9 cellular contexts compared by ENCODE assay signal in the genomic region with DNA sequence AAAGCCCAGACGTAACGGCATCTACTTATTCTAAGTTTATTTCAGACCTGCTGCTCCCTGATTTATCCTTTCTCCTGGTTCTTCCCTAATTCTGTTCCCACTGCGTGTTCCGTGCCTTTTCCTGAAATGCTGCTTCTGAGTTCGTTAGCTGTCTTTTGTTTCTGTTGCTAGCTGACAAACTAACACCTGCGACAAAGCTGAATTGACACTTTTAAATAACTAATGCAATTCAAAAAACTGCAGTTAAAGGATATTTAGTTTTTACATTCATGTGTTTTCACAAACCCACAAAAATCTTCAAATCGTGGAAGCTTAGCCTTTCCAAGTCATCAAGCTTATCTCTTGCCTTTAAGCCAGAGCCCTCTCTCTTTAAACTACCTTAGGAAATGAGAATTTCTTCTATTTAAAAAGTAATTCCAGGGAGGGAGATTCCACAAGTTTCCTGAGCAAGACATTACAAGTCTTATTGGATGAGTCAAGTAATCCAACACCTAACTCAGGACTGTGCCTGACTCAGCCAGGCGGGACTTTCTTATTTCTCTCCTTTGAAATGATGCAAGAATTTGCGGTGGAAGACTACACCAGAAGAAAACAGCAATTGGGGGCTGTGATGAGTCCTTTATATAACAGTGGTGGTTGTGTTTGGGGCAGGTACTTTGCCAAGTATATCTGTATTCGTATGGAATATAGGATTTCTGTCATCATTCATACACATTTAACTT. TPM values are rescaled to one million over a fixed set of nuclear protein-coding genes. Genes with fewer than 3 reads are reported as not detected.
DNase-seq lines count a peak whose midpoint lies in the region; ATAC-seq and TF ChIP-seq lines count a peak whose summit lies in the region.
"Had no signal": no experiment of that assay in that cellular context is flagged by ENCODE, and none has a peak within 500 bp of the region (broad histone marks: within the 10 kb centered on the region; RNA-seq: fewer than 3 reads in every experiment).

No MANE protein-coding gene starts in this region.

- no peaks in the 10 kb centered on the region for H3K36me3 Mint-ChIP-seq in activated CD8-positive, alpha-beta T cell treated with anti-CD3 and anti-CD28 coated beads for 36 hours (ENCODE audit: low read depth)

- no peak for TF ChIP-seq POLR2A in vagina (IDR thresholded peaks at IDR 0.05)

- no peak for DNase-seq in stimulated activated naive CD8-positive, alpha-beta T cell treated with anti-CD3 and anti-CD28 coated beads, Interleukin-15, Interleukin-2, amounts not matched to agents 100 U/mL and 50 U/mL, for 24 hours
- no peak for DNase-seq in stimulated activated naive CD8-positive, alpha-beta T cell treated with anti-CD3 and anti-CD28 coated beads, Interleukin-15, amount 100 ng/mL, for 72 hours
- peak; percentile 24 for DNase-seq in activated naive CD4-positive, alpha-beta T cell treated with anti-CD3 and anti-CD28 coated beads, Interleukin-2, amount 50 U/mL, for 16 hours
- peak; percentile 28 for DNase-seq in iPS-NIHi11 (ENCODE audit: low spot score)
- DNase-seq in vagina (ENCODE audit: extremely low spot score in 2 of 2), result peak in 1 of 2 donors; percentile 89
- no peak for DNase-seq in activated CD8-positive, alpha-beta T cell treated with anti-CD3 and anti-CD28 coated beads for 36 hours
- DNase-seq: GDM1 had no signal

- H3K27me3 ChIP-seq in vagina, result no peaks in the 10 kb centered on the region

- CTCF ChIA-PET in activated CD8-positive, alpha-beta T cell treated with anti-CD3 and anti-CD28 coated beads for 36 hours (lab: Charles Lee), result interaction anchor here (0.8 kb wide), 1 partner anchor 9 kb away, joined by 3 read pairs; no protein-coding TSS in a partner anchor

- ATAC-seq in stimulated activated naive CD8-positive, alpha-beta T cell treated with anti-CD3 and anti-CD28 coated beads, Interleukin-15, Interleukin-2, amounts not matched to agents 100 U/mL and 50 U/mL, for 24 hours, result peak; percentile 42
- ATAC-seq in stimulated activated naive CD8-positive, alpha-beta T cell treated with anti-CD3 and anti-CD28 coated beads, Interleukin-15, amount 100 ng/mL, for 72 hours, result no peak
- no peak for ATAC-seq in HG03139 (IDR thresholded peaks at IDR 0.05; ENCODE audit: unreplicated experiment)
- ATAC-seq in activated CD8-positive, alpha-beta T cell treated with anti-CD3 and anti-CD28 coated beads for 36 hours, result no peak
- ATAC-seq in HG02759 (IDR thresholded peaks at IDR 0.05; ENCODE audit: unreplicated experiment), result no peak

- H3K9me3 ChIP-seq in vagina, result no peaks in the 10 kb centered on the region

- POLR2A ChIA-PET in activated CD8-positive, alpha-beta T cell treated with anti-CD3 and anti-CD28 coated beads for 36 hours (lab: Charles Lee), result interaction anchor here (1.3 kb wide), 1 partner anchor 18 kb away, joined by 3 read pairs; no protein-coding TSS in a partner anchor

- no peak overlapping the region for H3K4me3 ChIP-seq in vagina

- no peaks in the 10 kb centered on the region for H3K27me3 Mint-ChIP-seq in stimulated activated naive CD8-positive, alpha-beta T cell treated with anti-CD3 and anti-CD28 coated beads, Interleukin-15, amount 100 ng/mL, for 72 hours
- H3K27me3 Mint-ChIP-seq in activated CD8-positive, alpha-beta T cell treated with anti-CD3 and anti-CD28 coated beads for 36 hours, result no peaks in the 10 kb centered on the region

- no peak for TF ChIP-seq CTCF in vagina (IDR thresholded peaks at IDR 0.05)
- no peak for TF ChIP-seq CTCF in activated CD8-positive, alpha-beta T cell treated with anti-CD3 and anti-CD28 coated beads for 36 hours (IDR thresholded peaks at IDR 0.05)

- intact Hi-C loops in vagina (cut with DNase I), result no loop called here
- intact Hi-C loops in activated CD8-positive, alpha-beta T cell treated with anti-CD3 and anti-CD28 coated beads for 36 hours (cut with micrococcal nuclease), result no loop called here

- peaks cover 4 to 10% of the 10 kb centered on the region in 2 donors for H3K9me3 Mint-ChIP-seq in stimulated activated naive CD8-positive, alpha-beta T cell treated with anti-CD3 and anti-CD28 coated beads, Interleukin-15, amount 100 ng/mL, for 72 hours
- H3K9me3 Mint-ChIP-seq in activated CD8-positive, alpha-beta T cell treated with anti-CD3 and anti-CD28 coated beads for 36 hours, result no peaks in the 10 kb centered on the region

- H3K4me3 Mint-ChIP-seq in stimulated activated naive CD8-positive, alpha-beta T cell treated with anti-CD3 and anti-CD28 coated beads, Interleukin-15, amount 100 ng/mL, for 72 hours, result no peak overlapping the region
- no peak overlapping the region for H3K4me3 Mint-ChIP-seq in activated CD8-positive, alpha-beta T cell treated with anti-CD3 and anti-CD28 coated beads for 36 hours

- peaks cover 47% of the 10 kb centered on the region for H3K4me1 ChIP-seq in vagina

- no peaks in the 10 kb centered on the region for H3K36me3 ChIP-seq in vagina

- H3K4me1 Mint-ChIP-seq in stimulated activated naive CD8-positive, alpha-beta T cell treated with anti-CD3 and anti-CD28 coated beads, Interleukin-15, amount 100 ng/mL, for 72 hours, result peaks cover 44% of the 10 kb centered on the region
- H3K4me1 Mint-ChIP-seq in activated CD8-positive, alpha-beta T cell treated with anti-CD3 and anti-CD28 coated beads for 36 hours (ENCODE audit: low read depth), result peaks cover 11% of the 10 kb centered on the region

- H3K27ac Mint-ChIP-seq in stimulated activated naive CD8-positive, alpha-beta T cell treated with anti-CD3 and anti-CD28 coated beads, Interleukin-15, amount 100 ng/mL, for 72 hours, result peak overlapping the region in 1 of 2 donors; percentile 60
- no peak overlapping the region for H3K27ac Mint-ChIP-seq in activated CD8-positive, alpha-beta T cell treated with anti-CD3 and anti-CD28 coated beads for 36 hours

- peak overlapping the region; percentile 95 for H3K27ac ChIP-seq in vagina

RNA-seq across cellular contexts. Expression of gene ADTRP, which starts 6.3 kb away (rescaled TPM):
- not detected for total RNA-seq in vagina
- total RNA-seq in activated CD8-positive, alpha-beta T cell treated with anti-CD3 and anti-CD28 coated beads for 36 hours, result 10 to 100 TPM; 20.0 to 21.9 TPM

Comparison
In these comparisons a context has a peak if more than half of its experiments do, and no peak if none do; other contexts are left out.
1. DNase-seq: peak in activated naive CD4-positive, alpha-beta T cell treated with anti-CD3 and anti-CD28 coated beads, Interleukin-2, amount 50 U/mL, for 16 hours (single experiment) and iPS-NIHi11 (single experiment); none in stimulated activated naive CD8-positive, alpha-beta T cell treated with anti-CD3 and anti-CD28 coated beads, Interleukin-15, Interleukin-2, amounts not matched to agents 100 U/mL and 50 U/mL, for 24 hours (single experiment), stimulated activated naive CD8-positive, alpha-beta T cell treated with anti-CD3 and anti-CD28 coated beads, Interleukin-15, amount 100 ng/mL, for 72 hours (0 of 2) and activated CD8-positive, alpha-beta T cell treated with anti-CD3 and anti-CD28 coated beads for 36 hours (single experiment).
2. RNA of gene ADTRP, which starts 6.3 kb away (total RNA-seq): 20.0 to 21.9 TPM in activated CD8-positive, alpha-beta T cell treated with anti-CD3 and anti-CD28 coated beads for 36 hours; not detected in vagina (single experiment); every median in the first group is over 10 times any median in the second.